Comparison of ENCODE assay signal across 10 cellular contexts in the genomic region with DNA sequence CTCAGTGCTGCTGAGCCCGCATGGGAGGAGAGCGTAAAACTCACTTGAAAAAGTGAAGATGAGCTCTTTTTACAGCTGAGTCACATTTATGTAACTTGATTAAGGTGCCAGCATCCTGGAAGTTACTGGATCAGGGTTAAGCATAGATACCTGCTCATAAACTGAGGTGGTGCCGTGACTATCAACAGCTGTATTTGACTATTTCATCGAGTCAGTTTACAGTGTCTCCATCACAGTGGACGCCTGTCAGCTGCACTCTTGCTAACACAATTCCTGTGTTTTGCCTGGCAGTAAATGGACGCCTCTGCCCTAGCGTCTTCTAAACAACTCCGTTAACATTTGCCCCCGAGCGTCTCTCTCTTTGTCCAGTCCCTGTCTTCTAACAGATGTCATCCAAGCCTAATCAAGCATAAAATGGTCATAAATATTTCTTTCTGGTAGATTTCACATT.
A peak's percentile ranks its signal among the peaks of the same experiment; 100 is the strongest.
DNase-seq lines count a peak whose midpoint lies in the region; ATAC-seq lines count a peak whose summit lies in the region.
"Had no signal": no experiment of that assay in that cellular context is flagged by ENCODE, and none has a peak within 500 bp of the region (broad histone marks: within the 10 kb centered on the region; RNA-seq: fewer than 3 reads in every experiment).

No MANE protein-coding gene starts in this region.

- no peaks in the 10 kb centered on the region for H3K4me1 Mint-ChIP-seq in T-helper 17 cell
- H3K4me1 Mint-ChIP-seq in stimulated activated naive B cell treated with anti-CD40 and anti-IgM and Interleukin-4, amounts not matched to agents 10 μg/mL and 1 μg/mL and 100 μg/mL, for 72 hours: peaks cover 24 to 47% of the 10 kb centered on the region in 2 donors

- H3K36me3 Mint-ChIP-seq in T-helper 17 cell (ENCODE audit: low read depth): peaks cover 6% of the 10 kb centered on the region
- H3K36me3 Mint-ChIP-seq in stimulated activated naive B cell treated with anti-CD40 and anti-IgM and Interleukin-4, amounts not matched to agents 10 μg/mL and 1 μg/mL and 100 μg/mL, for 72 hours: peaks cover 27 to 54% of the 10 kb centered on the region in 2 donors

- peaks cover 4 to 6% of the 10 kb centered on the region in 2 donors for H3K9me3 Mint-ChIP-seq in stimulated activated naive B cell treated with anti-CD40 and anti-IgM and Interleukin-4, amounts not matched to agents 10 μg/mL and 1 μg/mL and 100 μg/mL, for 72 hours

- peak overlapping the region; percentile 8 for H3K27ac Mint-ChIP-seq in T-helper 17 cell
- peak overlapping the region; percentile 80 for H3K27ac Mint-ChIP-seq in stimulated activated naive B cell treated with anti-CD40 and anti-IgM and Interleukin-4, amounts not matched to agents 10 μg/mL and 1 μg/mL and 100 μg/mL, for 72 hours

- no peaks in the 10 kb centered on the region for H3K9me3 ChIP-seq in T-helper 17 cell (ENCODE audit: control insufficient read depth, low read length, poor library complexity, severe bottlenecking)
- H3K9me3 ChIP-seq: suprapubic skin had no signal

- ATAC-seq in T-helper 17 cell (no peak), GM19328 (IDR thresholded peaks at IDR 0.05; ENCODE audit: unreplicated experiment) (no peak), HG02798 (IDR thresholded peaks at IDR 0.05; ENCODE audit: poor library complexity, unreplicated experiment) (no peak)
- ATAC-seq in stimulated activated naive B cell treated with anti-CD40 and anti-IgM and Interleukin-4, amounts not matched to agents 10 μg/mL and 1 μg/mL and 100 μg/mL, for 72 hours (replicated peaks): peak in 1 of 2 donors; percentile 29

- H3K4me3 Mint-ChIP-seq in T-helper 17 cell: no peak overlapping the region
- H3K4me3 Mint-ChIP-seq in stimulated activated naive B cell treated with anti-CD40 and anti-IgM and Interleukin-4, amounts not matched to agents 10 μg/mL and 1 μg/mL and 100 μg/mL, for 72 hours: no peak overlapping the region

- peak; percentile 45 for DNase-seq in NCI-H1092 treated with DMSO at 0.1 percent for 48 hours (lab: John Stamatoyannopoulos, UW)
- no peak for DNase-seq in NCI-H1092 (lab: John Stamatoyannopoulos, UW)
- no peak for DNase-seq in T-helper 17 cell
- DNase-seq in medulla oblongata (ENCODE audit: extremely low spot score): peak; percentile 35
- no peak for DNase-seq in stimulated activated naive B cell treated with anti-CD40 and anti-IgM and Interleukin-4, amounts not matched to agents 10 μg/mL and 1 μg/mL and 100 μg/mL, for 72 hours
- DNase-seq in NCI-H2107 treated with DMSO at 0.1 percent for 48 hours (lab: John Stamatoyannopoulos, UW; ENCODE audit: unreplicated experiment): no peak
- DNase-seq: cortex of kidney had no signal

- H3K27me3 Mint-ChIP-seq in T-helper 17 cell: no peaks in the 10 kb centered on the region
- no peaks in the 10 kb centered on the region for H3K27me3 Mint-ChIP-seq in stimulated activated naive B cell treated with anti-CD40 and anti-IgM and Interleukin-4, amounts not matched to agents 10 μg/mL and 1 μg/mL and 100 μg/mL, for 72 hours

Comparison
In these comparisons a context has a peak if more than half of its experiments do, and no peak if none do; other contexts are left out.
1. DNase-seq: peak in NCI-H1092 treated with DMSO at 0.1 percent for 48 hours (single experiment) and medulla oblongata (single experiment); none in NCI-H1092 (single experiment), T-helper 17 cell (0 of 3), stimulated activated naive B cell treated with anti-CD40 and anti-IgM and Interleukin-4, amounts not matched to agents 10 μg/mL and 1 μg/mL and 100 μg/mL, for 72 hours (single experiment) and NCI-H2107 treated with DMSO at 0.1 percent for 48 hours (single experiment).